Comparison of ENCODE assay signal across 1 cellular context in the genomic region with DNA sequence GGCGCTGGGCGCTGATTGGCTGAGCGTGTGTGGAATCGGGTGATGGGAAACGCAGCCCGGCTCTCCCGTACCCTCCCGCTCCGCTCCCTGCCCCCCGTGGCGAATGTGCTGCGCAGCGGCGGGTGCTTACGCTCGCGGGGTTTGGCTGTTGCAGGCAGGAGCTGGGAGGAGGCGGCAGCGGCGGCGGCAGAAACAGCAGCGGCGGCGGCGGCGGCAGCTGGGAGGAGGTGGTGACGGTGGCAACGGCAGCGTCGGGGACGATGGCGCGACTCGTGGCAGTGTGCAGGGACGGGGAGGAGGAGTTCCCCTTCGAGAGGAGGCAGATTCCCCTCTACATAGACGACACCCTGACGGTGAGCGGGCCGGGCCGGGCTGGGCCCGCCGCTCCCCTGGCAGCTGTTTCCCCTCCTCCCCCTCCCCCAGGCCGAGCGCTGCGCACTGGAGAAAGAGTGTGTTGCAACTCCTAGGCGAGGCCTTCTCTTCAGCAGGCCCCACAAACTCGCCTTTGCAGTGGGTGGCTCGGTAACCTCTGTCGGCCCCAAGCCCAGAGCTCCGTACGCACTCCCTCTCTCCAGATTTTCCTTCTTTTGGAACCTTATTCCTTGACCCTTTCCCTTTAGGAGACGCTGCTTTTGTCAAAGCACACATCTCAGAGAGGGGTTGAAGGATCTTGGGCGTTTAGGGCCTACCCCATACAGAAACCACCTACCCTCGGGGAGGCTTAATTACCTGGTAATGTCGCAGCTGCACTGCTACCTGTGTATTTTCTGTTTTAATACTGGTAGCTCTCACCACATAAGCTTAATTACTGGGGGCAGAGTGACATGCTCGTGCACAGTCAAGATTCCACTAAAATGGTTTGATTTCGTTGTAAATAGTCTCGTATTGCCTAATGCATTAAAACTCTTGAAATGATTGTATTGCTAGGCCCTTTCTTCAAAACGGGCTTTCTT.
TF ChIP-seq lines count a peak whose summit lies in the region.

No MANE protein-coding gene starts in this region.

TF ChIP-seq in GM12878, 131 proteins besides CTCF, POLR2A, EP300 and RAD21 (continued from another document and continues in another):
- TF ChIP-seq SREBF2 (IDR thresholded peaks at IDR 0.05; ENCODE audit: low read length) (no peak), CHD4 (IDR thresholded peaks at IDR 0.05) (no peak), ZNF274 (IDR thresholded peaks at IDR 0.05; ENCODE audit: insufficient read depth, insufficient read length) (no peak), MTA3 (IDR thresholded peaks at IDR 0.05; ENCODE audit: borderline replicate concordance, low read length) (no peak), IKZF1 (conservative IDR thresholded peaks at IDR 0.05) (peak; percentile 93), FOS (IDR thresholded peaks at IDR 0.05; ENCODE audit: borderline replicate concordance, extremely low read depth, insufficient read length) (no peak), CEBPB (IDR thresholded peaks at IDR 0.05; ENCODE audit: borderline replicate concordance in 1 of 2, low read depth in 2 of 2, low read length in 2 of 2) (no peak), JUNB (IDR thresholded peaks at IDR 0.05) (no peak), RELA (IDR thresholded peaks at IDR 0.05; ENCODE audit: borderline replicate concordance, partially characterized antibody) (peak; percentile 89), HCFC1 (IDR thresholded peaks at IDR 0.05; ENCODE audit: low read length) (peak; percentile 84), NRF1 (conservative IDR thresholded peaks at IDR 0.05; ENCODE audit: low read depth, low read length) (0 out of 2 replicates have a peak, but pooled peaks have one; percentile 26), NR2F1 (conservative IDR thresholded peaks at IDR 0.05) (no peak; the same call in 1 of the 2 replicates), SIX5 (IDR thresholded peaks at IDR 0.05; ENCODE audit: low read depth, low read length, severe bottlenecking) (peak; percentile 63), RBBP5 (conservative IDR thresholded peaks at IDR 0.05) (no peak), SMAD5 (IDR thresholded peaks at IDR 0.05; ENCODE audit: low read depth) (no peak), NFIC (IDR thresholded peaks at IDR 0.05; ENCODE audit: low read depth, low read length) (no peak), CBX5 (IDR thresholded peaks at IDR 0.05; ENCODE audit: low read depth) (no peak), NR2C2 (IDR thresholded peaks at IDR 0.05; ENCODE audit: borderline replicate concordance, control insufficient read depth, insufficient read length, low read depth) (no peak), ESRRA (IDR thresholded peaks at IDR 0.05; ENCODE audit: low read length) (no peak), ZNF622 (IDR thresholded peaks at IDR 0.05) (no peak), SMARCA5 (IDR thresholded peaks at IDR 0.05) (no peak; the same call in 1 of the 2 replicates), GABPA (IDR thresholded peaks at IDR 0.05; ENCODE audit: low read depth) (no peak), SRF (IDR thresholded peaks at IDR 0.05; ENCODE audit: low read depth in 2 of 2, low read length in 2 of 2) (peak; percentile 3 to 63; a peak in 2 of 4 replicates), ZNF24 (IDR thresholded peaks at IDR 0.05) (no peak), FOXM1 (IDR thresholded peaks at IDR 0.05; ENCODE audit: low read depth, low read length) (no peak), POU2F2 (IDR thresholded peaks at IDR 0.05; ENCODE audit: borderline replicate concordance, low read depth, low read length) (peak; percentile 84; the same call in 2 of the 3 replicates), TCF3 (IDR thresholded peaks at IDR 0.05; ENCODE audit: borderline replicate concordance, insufficient read depth, low read depth, low read length) (peak; percentile 47; the same call in 1 of the 2 replicates), EGR1 (IDR thresholded peaks at IDR 0.05; ENCODE audit: borderline replicate concordance in 1 of 2, low read depth in 2 of 2, low read length in 2 of 2) (peak in 1 of 2 experiments; percentile 33; a peak in 1 of 3 replicates), TCF12 (IDR thresholded peaks at IDR 0.05; ENCODE audit: low read depth, low read length) (peak; percentile 84), EED (IDR thresholded peaks at IDR 0.05; ENCODE audit: low read depth) (no peak; the same call in 1 of the 2 replicates), NR2C1 (IDR thresholded peaks at IDR 0.05) (0 out of 2 replicates have a peak, but pooled peaks have one; percentile 29), CBX3 (IDR thresholded peaks at IDR 0.05; ENCODE audit: borderline replicate concordance, low read depth) (no peak), BRCA1 (IDR thresholded peaks at IDR 0.05; ENCODE audit: low read depth, low read length) (peak; percentile 76), ZBED1 (IDR thresholded peaks at IDR 0.05; ENCODE audit: borderline replicate concordance) (no peak), PAX5 (IDR thresholded peaks at IDR 0.05; ENCODE audit: borderline replicate concordance, low read depth, low read length) (peak; percentile 93), HDAC6 (IDR thresholded peaks at IDR 0.05; ENCODE audit: unreplicated experiment) (no peak), MYC (IDR thresholded peaks at IDR 0.05; ENCODE audit: insufficient read depth, insufficient read length, insufficient replicate concordance, low read length, severe bottlenecking) (no peak), NBN (IDR thresholded peaks at IDR 0.05) (0 out of 2 replicates have a peak, but pooled peaks have one; percentile 15)
- TF ChIP-seq, protein P1, sequence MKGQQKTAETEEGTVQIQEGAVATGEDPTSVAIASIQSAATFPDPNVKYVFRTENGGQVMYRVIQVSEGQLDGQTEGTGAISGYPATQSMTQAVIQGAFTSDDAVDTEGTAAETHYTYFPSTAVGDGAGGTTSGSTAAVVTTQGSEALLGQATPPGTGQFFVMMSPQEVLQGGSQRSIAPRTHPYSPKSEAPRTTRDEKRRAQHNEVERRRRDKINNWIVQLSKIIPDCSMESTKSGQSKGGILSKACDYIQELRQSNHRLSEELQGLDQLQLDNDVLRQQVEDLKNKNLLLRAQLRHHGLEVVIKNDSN (IDR thresholded peaks at IDR 0.05; ENCODE audit: borderline replicate concordance, extremely low read length, insufficient read depth, low read depth, low read length), result no peak
- TF ChIP-seq, protein P2, sequence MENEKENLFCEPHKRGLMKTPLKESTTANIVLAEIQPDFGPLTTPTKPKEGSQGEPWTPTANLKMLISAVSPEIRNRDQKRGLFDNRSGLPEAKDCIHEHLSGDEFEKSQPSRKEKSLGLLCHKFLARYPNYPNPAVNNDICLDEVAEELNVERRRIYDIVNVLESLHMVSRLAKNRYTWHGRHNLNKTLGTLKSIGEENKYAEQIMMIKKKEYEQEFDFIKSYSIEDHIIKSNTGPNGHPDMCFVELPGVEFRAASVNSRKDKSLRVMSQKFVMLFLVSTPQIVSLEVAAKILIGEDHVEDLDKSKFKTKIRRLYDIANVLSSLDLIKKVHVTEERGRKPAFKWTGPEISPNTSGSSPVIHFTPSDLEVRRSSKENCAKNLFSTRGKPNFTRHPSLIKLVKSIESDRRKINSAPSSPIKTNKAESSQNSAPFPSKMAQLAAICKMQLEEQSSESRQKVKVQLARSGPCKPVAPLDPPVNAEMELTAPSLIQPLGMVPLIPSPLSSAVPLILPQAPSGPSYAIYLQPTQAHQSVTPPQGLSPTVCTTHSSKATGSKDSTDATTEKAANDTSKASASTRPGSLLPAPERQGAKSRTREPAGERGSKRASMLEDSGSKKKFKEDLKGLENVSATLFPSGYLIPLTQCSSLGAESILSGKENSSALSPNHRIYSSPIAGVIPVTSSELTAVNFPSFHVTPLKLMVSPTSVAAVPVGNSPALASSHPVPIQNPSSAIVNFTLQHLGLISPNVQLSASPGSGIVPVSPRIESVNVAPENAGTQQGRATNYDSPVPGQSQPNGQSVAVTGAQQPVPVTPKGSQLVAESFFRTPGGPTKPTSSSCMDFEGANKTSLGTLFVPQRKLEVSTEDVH (IDR thresholded peaks at IDR 0.05; ENCODE audit: low read depth, partially characterized antibody), result no peak
- TF ChIP-seq, protein P3, sequence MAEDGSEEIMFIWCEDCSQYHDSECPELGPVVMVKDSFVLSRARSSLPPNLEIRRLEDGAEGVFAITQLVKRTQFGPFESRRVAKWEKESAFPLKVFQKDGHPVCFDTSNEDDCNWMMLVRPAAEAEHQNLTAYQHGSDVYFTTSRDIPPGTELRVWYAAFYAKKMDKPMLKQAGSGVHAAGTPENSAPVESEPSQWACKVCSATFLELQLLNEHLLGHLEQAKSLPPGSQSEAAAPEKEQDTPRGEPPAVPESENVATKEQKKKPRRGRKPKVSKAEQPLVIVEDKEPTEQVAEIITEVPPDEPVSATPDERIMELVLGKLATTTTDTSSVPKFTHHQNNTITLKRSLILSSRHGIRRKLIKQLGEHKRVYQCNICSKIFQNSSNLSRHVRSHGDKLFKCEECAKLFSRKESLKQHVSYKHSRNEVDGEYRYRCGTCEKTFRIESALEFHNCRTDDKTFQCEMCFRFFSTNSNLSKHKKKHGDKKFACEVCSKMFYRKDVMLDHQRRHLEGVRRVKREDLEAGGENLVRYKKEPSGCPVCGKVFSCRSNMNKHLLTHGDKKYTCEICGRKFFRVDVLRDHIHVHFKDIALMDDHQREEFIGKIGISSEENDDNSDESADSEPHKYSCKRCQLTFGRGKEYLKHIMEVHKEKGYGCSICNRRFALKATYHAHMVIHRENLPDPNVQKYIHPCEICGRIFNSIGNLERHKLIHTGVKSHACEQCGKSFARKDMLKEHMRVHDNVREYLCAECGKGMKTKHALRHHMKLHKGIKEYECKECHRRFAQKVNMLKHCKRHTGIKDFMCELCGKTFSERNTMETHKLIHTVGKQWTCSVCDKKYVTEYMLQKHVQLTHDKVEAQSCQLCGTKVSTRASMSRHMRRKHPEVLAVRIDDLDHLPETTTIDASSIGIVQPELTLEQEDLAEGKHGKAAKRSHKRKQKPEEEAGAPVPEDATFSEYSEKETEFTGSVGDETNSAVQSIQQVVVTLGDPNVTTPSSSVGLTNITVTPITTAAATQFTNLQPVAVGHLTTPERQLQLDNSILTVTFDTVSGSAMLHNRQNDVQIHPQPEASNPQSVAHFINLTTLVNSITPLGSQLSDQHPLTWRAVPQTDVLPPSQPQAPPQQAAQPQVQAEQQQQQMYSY (CRISPR knock-in tag; IDR thresholded peaks at IDR 0.05), result no peak
- TF ChIP-seq, protein P4, sequence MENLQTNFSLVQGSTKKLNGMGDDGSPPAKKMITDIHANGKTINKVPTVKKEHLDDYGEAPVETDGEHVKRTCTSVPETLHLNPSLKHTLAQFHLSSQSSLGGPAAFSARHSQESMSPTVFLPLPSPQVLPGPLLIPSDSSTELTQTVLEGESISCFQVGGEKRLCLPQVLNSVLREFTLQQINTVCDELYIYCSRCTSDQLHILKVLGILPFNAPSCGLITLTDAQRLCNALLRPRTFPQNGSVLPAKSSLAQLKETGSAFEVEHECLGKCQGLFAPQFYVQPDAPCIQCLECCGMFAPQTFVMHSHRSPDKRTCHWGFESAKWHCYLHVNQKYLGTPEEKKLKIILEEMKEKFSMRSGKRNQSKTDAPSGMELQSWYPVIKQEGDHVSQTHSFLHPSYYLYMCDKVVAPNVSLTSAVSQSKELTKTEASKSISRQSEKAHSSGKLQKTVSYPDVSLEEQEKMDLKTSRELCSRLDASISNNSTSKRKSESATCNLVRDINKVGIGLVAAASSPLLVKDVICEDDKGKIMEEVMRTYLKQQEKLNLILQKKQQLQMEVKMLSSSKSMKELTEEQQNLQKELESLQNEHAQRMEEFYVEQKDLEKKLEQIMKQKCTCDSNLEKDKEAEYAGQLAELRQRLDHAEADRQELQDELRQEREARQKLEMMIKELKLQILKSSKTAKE (IDR thresholded peaks at IDR 0.05; ENCODE audit: low read depth, poor library complexity, severe bottlenecking), result no peak
- TF ChIP-seq, protein P5, sequence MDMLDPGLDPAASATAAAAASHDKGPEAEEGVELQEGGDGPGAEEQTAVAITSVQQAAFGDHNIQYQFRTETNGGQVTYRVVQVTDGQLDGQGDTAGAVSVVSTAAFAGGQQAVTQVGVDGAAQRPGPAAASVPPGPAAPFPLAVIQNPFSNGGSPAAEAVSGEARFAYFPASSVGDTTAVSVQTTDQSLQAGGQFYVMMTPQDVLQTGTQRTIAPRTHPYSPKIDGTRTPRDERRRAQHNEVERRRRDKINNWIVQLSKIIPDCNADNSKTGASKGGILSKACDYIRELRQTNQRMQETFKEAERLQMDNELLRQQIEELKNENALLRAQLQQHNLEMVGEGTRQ (IDR thresholded peaks at IDR 0.05; ENCODE audit: borderline replicate concordance, low read depth, low read length), result no peak
- TF ChIP-seq, protein P6, sequence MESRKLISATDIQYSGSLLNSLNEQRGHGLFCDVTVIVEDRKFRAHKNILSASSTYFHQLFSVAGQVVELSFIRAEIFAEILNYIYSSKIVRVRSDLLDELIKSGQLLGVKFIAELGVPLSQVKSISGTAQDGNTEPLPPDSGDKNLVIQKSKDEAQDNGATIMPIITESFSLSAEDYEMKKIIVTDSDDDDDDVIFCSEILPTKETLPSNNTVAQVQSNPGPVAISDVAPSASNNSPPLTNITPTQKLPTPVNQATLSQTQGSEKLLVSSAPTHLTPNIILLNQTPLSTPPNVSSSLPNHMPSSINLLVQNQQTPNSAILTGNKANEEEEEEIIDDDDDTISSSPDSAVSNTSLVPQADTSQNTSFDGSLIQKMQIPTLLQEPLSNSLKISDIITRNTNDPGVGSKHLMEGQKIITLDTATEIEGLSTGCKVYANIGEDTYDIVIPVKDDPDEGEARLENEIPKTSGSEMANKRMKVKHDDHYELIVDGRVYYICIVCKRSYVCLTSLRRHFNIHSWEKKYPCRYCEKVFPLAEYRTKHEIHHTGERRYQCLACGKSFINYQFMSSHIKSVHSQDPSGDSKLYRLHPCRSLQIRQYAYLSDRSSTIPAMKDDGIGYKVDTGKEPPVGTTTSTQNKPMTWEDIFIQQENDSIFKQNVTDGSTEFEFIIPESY (IDR thresholded peaks at IDR 0.05), result no peak
- TF ChIP-seq, protein P7, sequence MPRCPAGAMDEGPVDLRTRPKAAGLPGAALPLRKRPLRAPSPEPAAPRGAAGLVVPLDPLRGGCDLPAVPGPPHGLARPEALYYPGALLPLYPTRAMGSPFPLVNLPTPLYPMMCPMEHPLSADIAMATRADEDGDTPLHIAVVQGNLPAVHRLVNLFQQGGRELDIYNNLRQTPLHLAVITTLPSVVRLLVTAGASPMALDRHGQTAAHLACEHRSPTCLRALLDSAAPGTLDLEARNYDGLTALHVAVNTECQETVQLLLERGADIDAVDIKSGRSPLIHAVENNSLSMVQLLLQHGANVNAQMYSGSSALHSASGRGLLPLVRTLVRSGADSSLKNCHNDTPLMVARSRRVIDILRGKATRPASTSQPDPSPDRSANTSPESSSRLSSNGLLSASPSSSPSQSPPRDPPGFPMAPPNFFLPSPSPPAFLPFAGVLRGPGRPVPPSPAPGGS (IDR thresholded peaks at IDR 0.05; ENCODE audit: borderline replicate concordance, insufficient read depth, low read depth, low read length, poor library complexity, severe bottlenecking), result no peak
- TF ChIP-seq, protein P8, sequence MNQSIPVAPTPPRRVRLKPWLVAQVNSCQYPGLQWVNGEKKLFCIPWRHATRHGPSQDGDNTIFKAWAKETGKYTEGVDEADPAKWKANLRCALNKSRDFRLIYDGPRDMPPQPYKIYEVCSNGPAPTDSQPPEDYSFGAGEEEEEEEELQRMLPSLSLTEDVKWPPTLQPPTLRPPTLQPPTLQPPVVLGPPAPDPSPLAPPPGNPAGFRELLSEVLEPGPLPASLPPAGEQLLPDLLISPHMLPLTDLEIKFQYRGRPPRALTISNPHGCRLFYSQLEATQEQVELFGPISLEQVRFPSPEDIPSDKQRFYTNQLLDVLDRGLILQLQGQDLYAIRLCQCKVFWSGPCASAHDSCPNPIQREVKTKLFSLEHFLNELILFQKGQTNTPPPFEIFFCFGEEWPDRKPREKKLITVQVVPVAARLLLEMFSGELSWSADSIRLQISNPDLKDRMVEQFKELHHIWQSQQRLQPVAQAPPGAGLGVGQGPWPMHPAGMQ (IDR thresholded peaks at IDR 0.05; ENCODE audit: borderline replicate concordance), result no peak
